Comparison of ENCODE assay signal across 25 cellular contexts in the genomic region with DNA sequence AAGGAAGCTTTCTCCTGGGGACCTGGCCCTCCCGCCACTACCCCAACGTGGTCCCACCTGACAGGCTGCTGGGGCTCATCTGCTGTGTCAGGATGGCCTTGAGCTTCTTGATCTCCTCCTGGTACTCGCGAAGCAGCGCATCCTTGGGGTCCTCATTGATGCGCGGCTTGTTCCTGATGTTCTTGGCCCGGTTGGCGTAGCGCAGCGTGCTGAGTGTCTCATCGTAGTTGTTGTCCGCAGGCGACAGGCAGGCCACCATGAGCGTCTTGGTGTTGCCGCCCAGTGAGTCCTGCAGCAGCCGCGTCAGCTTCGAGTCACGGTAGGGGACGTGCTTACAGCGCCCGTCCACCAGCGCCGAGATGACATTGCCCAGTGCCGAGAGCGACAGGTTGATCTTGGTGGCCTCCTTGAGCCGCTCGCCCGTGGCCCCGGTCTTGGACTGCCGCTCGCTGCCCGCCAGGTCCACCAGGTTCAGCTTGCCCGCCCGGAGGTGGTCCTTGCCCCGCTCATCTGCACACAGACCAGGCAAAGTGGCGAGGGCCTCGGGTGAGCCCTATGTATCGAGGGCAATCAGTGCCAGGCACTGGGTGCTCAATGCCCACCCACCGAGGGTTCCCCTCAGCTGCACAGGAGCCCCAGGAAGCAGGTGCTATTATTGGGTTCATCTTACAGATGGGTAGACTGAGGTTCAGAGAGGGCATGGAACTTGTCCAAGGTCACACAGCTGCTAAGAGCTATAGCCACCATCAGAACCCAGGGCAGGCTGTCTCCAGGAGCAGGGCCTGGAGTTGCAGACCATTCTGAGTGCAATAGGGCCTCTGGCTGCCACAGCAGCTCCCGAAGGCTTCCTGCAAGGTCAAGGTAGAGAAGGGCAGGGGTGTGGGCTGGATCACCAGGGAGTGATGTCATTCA. TPM values are rescaled to one million over a fixed set of nuclear protein-coding genes. Genes with fewer than 3 reads are reported as not detected.
A peak's percentile ranks its signal among the peaks of the same experiment; 100 is the strongest.
DNase-seq lines count a peak whose midpoint lies in the region; ATAC-seq, FAIRE-seq and TF ChIP-seq lines count a peak whose summit lies in the region.
"Had no signal": no experiment of that assay in that cellular context is flagged by ENCODE, and none has a peak within 500 bp of the region (broad histone marks: within the 10 kb centered on the region; RNA-seq: fewer than 3 reads in every experiment).

No MANE protein-coding gene starts in this region.

- DNase-seq in IMR-90, result no peak
- DNase-seq in astrocyte (ENCODE audit: low read depth), result no peak
- peak; percentile 74 for DNase-seq in kidney
- no peak for DNase-seq in neuronal stem cell (ENCODE audit: low spot score)
- no peak for DNase-seq in dermis blood vessel endothelial cell
- DNase-seq in dorsolateral prefrontal cortex, result no peak
- DNase-seq in stimulated activated naive CD8-positive, alpha-beta T cell treated with anti-CD3 and anti-CD28 coated beads, Interleukin-15, amount 100 ng/mL, for 72 hours, result no peak
- DNase-seq: CD4-positive, alpha-beta T cell; DMS53; H9; HFFc6; Kasumi-1; NCI-H1092 treated with DMSO at 0.1 percent for 48 hours; NCI-H1436; NCI-H187; NCI-H2081 treated with DMSO at 0.1 percent for 48 hours; NCI-H2171; NCI-H226; NCI-H510A; RPMI8226; SHP77 had no signal

- peak overlapping the region; percentile 66 for H3K27ac Mint-ChIP-seq in astrocyte (ENCODE audit: unreplicated experiment)
- H3K27ac Mint-ChIP-seq in stimulated activated naive CD8-positive, alpha-beta T cell treated with anti-CD3 and anti-CD28 coated beads, Interleukin-15, amount 100 ng/mL, for 72 hours, result no peak overlapping the region
- H3K27ac Mint-ChIP-seq: CD4-positive, alpha-beta T cell; GM23338; H9; HFFc6 had no signal

- H4K8ac ChIP-seq in IMR-90 (ENCODE audit: low read depth in 2 of 2, low read length in 2 of 2) (no peak overlapping the region), neuronal stem cell (ENCODE audit: low read depth, low read length) (no peak overlapping the region)

- no peak overlapping the region for H2BK20ac ChIP-seq in IMR-90 (ENCODE audit: low read depth, low read length)

- H2BK120ac ChIP-seq in IMR-90 (ENCODE audit: low read depth, low read length) (no peak overlapping the region), neuronal stem cell (ENCODE audit: low read depth, low read length) (no peak overlapping the region)

- POLR2A ChIA-PET in IMR-90 (lab: Charles Lee; ENCODE audit: unreplicated experiment), result no interaction called here

- H3K79me1 ChIP-seq in IMR-90 (ENCODE audit: low read depth in 1 of 2, low read length in 2 of 2) (peaks cover 0 to 7% of the 10 kb centered on the region in 2 experiments; a peak in 1 of 4 replicates), neuronal stem cell (ENCODE audit: low read depth, low read length) (no peaks in the 10 kb centered on the region)

- H3K4me3 ChIP-seq in IMR-90 (ENCODE audit: insufficient read depth, low read depth, low read length) (no peak overlapping the region), astrocyte (ENCODE audit: insufficient read depth, low read depth, low read length) (no peak overlapping the region), kidney (ENCODE audit: low read length in 2 of 2) (no peak overlapping the region), neuronal stem cell (ENCODE audit: low read length in 2 of 2) (peak overlapping the region in 1 of 2 donors; percentile 45), dorsolateral prefrontal cortex (no peak overlapping the region)
- H3K4me3 ChIP-seq: BLaER1, GM23338 had no signal

- H3K9me3 ChIP-seq in IMR-90 (ENCODE audit: control insufficient read depth, insufficient read depth, low read length) (no peaks in the 10 kb centered on the region), astrocyte (ENCODE audit: insufficient read depth, low read depth, low read length) (peaks cover 4% of the 10 kb centered on the region), kidney (ENCODE audit: control insufficient read depth in 1 of 2, low read length in 2 of 2) (no peaks in the 10 kb centered on the region), neuronal stem cell (replicated peaks in 1 of 2; ENCODE audit: control insufficient read depth in 2 of 2, insufficient read depth in 1 of 2, low read depth in 1 of 2, low read length in 2 of 2) (peaks cover 0 to 2% of the 10 kb centered on the region in 2 donors)
- H3K9me3 ChIP-seq: BLaER1 had no signal

- H4K91ac ChIP-seq in IMR-90 (ENCODE audit: insufficient read depth, low read depth, low read length) (no peak overlapping the region; the same call in 1 of the 2 replicates), neuronal stem cell (ENCODE audit: low read depth, low read length, poor library complexity) (peak overlapping the region; percentile 38)

- WGBS in IMR-90 (ENCODE audit: extremely low coverage in 2 of 2, insufficient read length in 1 of 2), 2 experiments, result 98% methylated on average over 27 of the region's 42 CpGs; no CpG with 5 or more reads in 1 of the 2 experiments
- WGBS in neuronal stem cell (ENCODE audit: extremely low coverage in 2 of 2, insufficient read length in 2 of 2, insufficient replicate concordance in 1 of 2), 2 donors, result no CpG with 5 or more reads among the region's 42 CpGs

- H3K4me3 Mint-ChIP-seq in astrocyte (ENCODE audit: unreplicated experiment), result no peak overlapping the region
- H3K4me3 Mint-ChIP-seq in stimulated activated naive CD8-positive, alpha-beta T cell treated with anti-CD3 and anti-CD28 coated beads, Interleukin-15, amount 100 ng/mL, for 72 hours, result no peak overlapping the region
- H3K4me3 Mint-ChIP-seq: CD4-positive, alpha-beta T cell; GM23338; H9; HFFc6 had no signal

- dilution Hi-C loops in IMR-90 (cut with HindIII; ENCODE audit: low sequenced_read_pairs, unreplicated experiment), result no loop called here

- H3K23ac ChIP-seq in IMR-90 (ENCODE audit: low read depth, low read length), result no peak overlapping the region
- peak overlapping the region; percentile 44 for H3K23ac ChIP-seq in neuronal stem cell (ENCODE audit: low read depth, low read length, poor library complexity)

- no peak overlapping the region for H3K27ac ChIP-seq in IMR-90 (ENCODE audit: insufficient read depth, low read length)
- H3K27ac ChIP-seq in astrocyte (ENCODE audit: low read depth, low read length), result no peak overlapping the region
- H3K27ac ChIP-seq in kidney (ENCODE audit: low read depth in 2 of 2, low read length in 2 of 2), result no peak overlapping the region
- H3K27ac ChIP-seq in neuronal stem cell (replicated peaks; ENCODE audit: low read length), result no peak overlapping the region
- peak overlapping the region in 28 of 59 donors; percentile 0 to 76 (median 36) for H3K27ac ChIP-seq in dorsolateral prefrontal cortex
- H3K27ac ChIP-seq: BLaER1 had no signal

- H3K27me3 Mint-ChIP-seq in astrocyte (ENCODE audit: low read depth, unreplicated experiment), result peaks cover 2% of the 10 kb centered on the region
- no peaks in the 10 kb centered on the region for H3K27me3 Mint-ChIP-seq in stimulated activated naive CD8-positive, alpha-beta T cell treated with anti-CD3 and anti-CD28 coated beads, Interleukin-15, amount 100 ng/mL, for 72 hours

- H3K9me1 ChIP-seq in IMR-90 (ENCODE audit: insufficient read depth, low read length), result peaks cover 6% of the 10 kb centered on the region; the same call in 1 of the 2 replicates

- H3K9me3 Mint-ChIP-seq in astrocyte (ENCODE audit: unreplicated experiment), result no peaks in the 10 kb centered on the region
- H3K9me3 Mint-ChIP-seq in stimulated activated naive CD8-positive, alpha-beta T cell treated with anti-CD3 and anti-CD28 coated beads, Interleukin-15, amount 100 ng/mL, for 72 hours, result no peaks in the 10 kb centered on the region
- H3K9me3 Mint-ChIP-seq: CD4-positive, alpha-beta T cell; H9; HFFc6 had no signal

- H3K36me3 ChIP-seq in IMR-90 (ENCODE audit: control insufficient read depth, insufficient read depth, low read length), result no peaks in the 10 kb centered on the region
- H3K36me3 ChIP-seq in astrocyte (ENCODE audit: insufficient read depth, low read length), result no peaks in the 10 kb centered on the region
- H3K36me3 ChIP-seq in kidney (ENCODE audit: control insufficient read depth in 1 of 2, insufficient read depth in 2 of 2, low read length in 2 of 2), result no peaks in the 10 kb centered on the region
- H3K36me3 ChIP-seq in neuronal stem cell (replicated peaks in 1 of 2; ENCODE audit: control insufficient read depth in 2 of 2, insufficient read depth in 2 of 2, low read length in 2 of 2), result peaks cover 0 to 4% of the 10 kb centered on the region in 2 donors
- H3K36me3 ChIP-seq: BLaER1 had no signal

- no peak for ATAC-seq in IMR-90 (ENCODE audit: low read depth)
- no peak for ATAC-seq in GM21528 (IDR thresholded peaks at IDR 0.05; ENCODE audit: low FRiP score, unreplicated experiment)
- ATAC-seq in stimulated activated naive CD8-positive, alpha-beta T cell treated with anti-CD3 and anti-CD28 coated beads, Interleukin-15, amount 100 ng/mL, for 72 hours, result no peak
- ATAC-seq: GM23338 had no signal

- H2AFZ ChIP-seq in IMR-90 (replicated peaks; ENCODE audit: low read length, poor library complexity) (peak overlapping the region; percentile 33), astrocyte (ENCODE audit: low read depth, low read length) (no peak overlapping the region), neuronal stem cell (ENCODE audit: low read length) (peak overlapping the region; percentile 64)
- H2AFZ ChIP-seq: GM23338 had no signal

- CTCF ChIA-PET in IMR-90 (lab: Yijun Ruan, JAX), result interaction anchor here (0.7 kb wide), 1 partner anchor 245 kb away, joined by 3 read pairs; no protein-coding TSS in a partner anchor

- in situ Hi-C loops in IMR-90 (cut with MboI; ENCODE audit: low sequenced_read_pairs), result no loop called here

- H2BK15ac ChIP-seq in IMR-90 (ENCODE audit: low read depth, low read length), result no peak overlapping the region; the same call in 2 of the 3 replicates
- no peak overlapping the region for H2BK15ac ChIP-seq in neuronal stem cell (ENCODE audit: low read length)

- no peak overlapping the region for H3K18ac ChIP-seq in IMR-90 (ENCODE audit: low read depth, low read length)
- peak overlapping the region; percentile 15 for H3K18ac ChIP-seq in neuronal stem cell (ENCODE audit: low read length)

- H2BK12ac ChIP-seq in neuronal stem cell (ENCODE audit: low read length), result no peak overlapping the region

- H3K79me2 ChIP-seq in astrocyte (ENCODE audit: insufficient read depth, low read length), result no peaks in the 10 kb centered on the region

- TF ChIP-seq POLR2A in IMR-90 (IDR thresholded peaks at IDR 0.05; ENCODE audit: low read depth, low read length), result no peak

- H2BK5ac ChIP-seq in IMR-90 (ENCODE audit: low read depth, low read length, poor library complexity, severe bottlenecking) (no peak overlapping the region), neuronal stem cell (ENCODE audit: low read length) (no peak overlapping the region)

- H3K4me2 ChIP-seq in IMR-90 (ENCODE audit: low read depth, low read length) (no peak overlapping the region), astrocyte (ENCODE audit: low read length) (peak overlapping the region; percentile 13), neuronal stem cell (ENCODE audit: insufficient read depth, low read length, poor library complexity, severe bottlenecking) (no peak overlapping the region)
- H3K4me2 ChIP-seq: BLaER1, GM23338 had no signal

- H3K14ac ChIP-seq in IMR-90 (replicated peaks; ENCODE audit: low read depth, low read length) (no peak overlapping the region), neuronal stem cell (ENCODE audit: low read length) (no peak overlapping the region)

- FAIRE-seq in astrocyte (lab: Jason Lieb, UNC), result no peak
- FAIRE-seq in kidney (lab: Jason Lieb, UNC), result no peak
- FAIRE-seq: A204.1 had no signal

- peak overlapping the region; percentile 66 for H2AK9ac ChIP-seq in IMR-90 (replicated peaks; ENCODE audit: low read depth, low read length, poor library complexity)

- H3K4me1 Mint-ChIP-seq in astrocyte (ENCODE audit: low read depth, unreplicated experiment), result peaks cover 14% of the 10 kb centered on the region
- H3K4me1 Mint-ChIP-seq in stimulated activated naive CD8-positive, alpha-beta T cell treated with anti-CD3 and anti-CD28 coated beads, Interleukin-15, amount 100 ng/mL, for 72 hours, result no peaks in the 10 kb centered on the region
- H3K4me1 Mint-ChIP-seq: GM23338, H9 had no signal

- H3K56ac ChIP-seq in IMR-90 (ENCODE audit: extremely low read depth, insufficient read depth, low read length), result no peak overlapping the region

- H4K5ac ChIP-seq in IMR-90 (ENCODE audit: low read depth, low read length), result no peak overlapping the region

- H4K20me1 ChIP-seq in IMR-90 (ENCODE audit: insufficient read depth, low read length), result no peaks in the 10 kb centered on the region; the same call in 1 of the 2 replicates
- H4K20me1 ChIP-seq in astrocyte (ENCODE audit: insufficient read depth, low read length), result no peaks in the 10 kb centered on the region
- H4K20me1 ChIP-seq: BLaER1 had no signal

- no peak for TF ChIP-seq CTCF in IMR-90 (conservative IDR thresholded peaks at IDR 0.05; ENCODE audit: low read depth, low read length)
- no peak for TF ChIP-seq CTCF in astrocyte (IDR thresholded peaks at IDR 0.05; ENCODE audit: insufficient read depth, low read depth, low read length)
- TF ChIP-seq CTCF in kidney (IDR thresholded peaks at IDR 0.05; ENCODE audit: borderline replicate concordance, extremely low read depth, insufficient read depth), result no peak
- TF ChIP-seq CTCF in dorsolateral prefrontal cortex (IDR thresholded peaks at IDR 0.05 in 54 of 56, conservative IDR thresholded peaks at IDR 0.05 in 2 of 56; ENCODE audit: low read depth in 1 of 56, partially characterized antibody in 56 of 56), result no peak

- no peak overlapping the region for H2AK5ac ChIP-seq in IMR-90 (ENCODE audit: low read depth, low read length)
- peak overlapping the region; percentile 6 for H2AK5ac ChIP-seq in neuronal stem cell (ENCODE audit: low read depth, low read length)

- H3K9ac ChIP-seq in IMR-90 (ENCODE audit: low read depth, low read length) (no peak overlapping the region), astrocyte (ENCODE audit: low read length) (no peak overlapping the region), kidney (ENCODE audit: low read length in 2 of 2) (no peak overlapping the region), neuronal stem cell (ENCODE audit: low read depth, low read length, poor library complexity) (no peak overlapping the region)
- H3K9ac ChIP-seq: BLaER1 had no signal

- peaks cover 6% of the 10 kb centered on the region for H3K36me3 Mint-ChIP-seq in astrocyte (ENCODE audit: low read depth, unreplicated experiment)

- H3K27me3 ChIP-seq in IMR-90 (ENCODE audit: control insufficient read depth, insufficient read depth, low read length) (no peaks in the 10 kb centered on the region), astrocyte (ENCODE audit: insufficient read depth, low read length) (no peaks in the 10 kb centered on the region), neuronal stem cell (ENCODE audit: control insufficient read depth in 3 of 3, insufficient read depth in 3 of 3, low read depth in 1 of 3, low read length in 3 of 3) (no peaks in the 10 kb centered on the region), dorsolateral prefrontal cortex (no peaks in the 10 kb centered on the region)
- H3K27me3 ChIP-seq: BLaER1 had no signal

- intact Hi-C loops in IMR-90 (cut with micrococcal nuclease) (no loop called here), kidney (cut with DNase I) (no loop called here), dorsolateral prefrontal cortex (cut with DNase I) (loop anchor here in 1 of 2 donors (10.0 kb wide), 1 partner anchor 670 kb away; no protein-coding TSS in a partner anchor)

- no peak for TF ChIP-seq RAD21 in IMR-90 (IDR thresholded peaks at IDR 0.05; ENCODE audit: low read length)

- H3K4ac ChIP-seq in IMR-90 (ENCODE audit: low read depth, low read length) (no peak overlapping the region), neuronal stem cell (ENCODE audit: low read length) (no peak overlapping the region)

- H3K4me1 ChIP-seq in IMR-90 (ENCODE audit: control insufficient read depth, insufficient read depth, low read length), result no peaks in the 10 kb centered on the region
- H3K4me1 ChIP-seq in astrocyte (ENCODE audit: insufficient read depth, low read length), result no peaks in the 10 kb centered on the region
- no peaks in the 10 kb centered on the region for H3K4me1 ChIP-seq in kidney (ENCODE audit: control insufficient read depth in 1 of 2, insufficient read depth in 1 of 2, low read depth in 1 of 2, low read length in 2 of 2)
- peaks cover 0 to 7% of the 10 kb centered on the region in 2 donors for H3K4me1 ChIP-seq in neuronal stem cell (ENCODE audit: control insufficient read depth in 2 of 2, insufficient read depth in 1 of 2, low read depth in 1 of 2, low read length in 2 of 2)
- H3K4me1 ChIP-seq: BLaER1 had no signal

- BruUV-seq in IMR-90 (replicated peaks; lab: Mats Ljungman, UMichigan), result no TSS peak

RNA-seq across cellular contexts. Expression of a gene that starts 13.2 kb away (rescaled TPM):
- total RNA-seq in IMR-90 (2012; rRNA removed) (4.5 and 4.7 TPM in 2 replicates), astrocyte (2.2 and 2.3 TPM in 2 replicates), kidney (4.9 TPM), dermis blood vessel endothelial cell (32.3 and 39.5 TPM in 2 replicates), dorsolateral prefrontal cortex (10 to 100 TPM in 118 of 120 experiments, 1 to 10 TPM in 2; 7.7 to 49.6 (median 27.0) TPM)
- polyA plus RNA-seq in IMR-90 (2012; rRNA removed) (5.7 and 6.5 TPM in 2 replicates), kidney (ENCODE audit: insufficient read depth, low read depth, low replicate concordance) (3.7 TPM)
- polyA plus RNA-seq in IMR-90 (2012; cell fraction: cytosol; rRNA removed), result 4.6 and 6.0 TPM in 2 replicates
- 8.5 and 11.5 TPM in 2 replicates for polyA plus RNA-seq in IMR-90 (2012; cell fraction: nucleus; rRNA removed; ENCODE audit: low replicate concordance)
- polyA plus RNA-seq in neuronal stem cell (2013, experiment 1 of 2), result 5.8 TPM
- polyA plus RNA-seq in neuronal stem cell (2013, experiment 2 of 2), result 5.8 TPM
- total RNA-seq: CD4-positive, alpha-beta T cell had no signal

RNA-seq across cellular contexts. Expression of a gene that starts 27.9 kb away (rescaled TPM):
- total RNA-seq in IMR-90 (2012; rRNA removed) (6.7 and 7.2 TPM in 2 replicates), astrocyte (4.0 and 5.9 TPM in 2 replicates), kidney (0.57 TPM), dermis blood vessel endothelial cell (under 0.01 and 0.42 TPM in 2 replicates), dorsolateral prefrontal cortex (10 to 100 TPM; 13.1 to 89.0 (median 52.6) TPM)
- polyA plus RNA-seq in IMR-90 (2012; rRNA removed) (13.5 and 14.4 TPM in 2 replicates), kidney (ENCODE audit: insufficient read depth, low read depth, low replicate concordance) (0.19 TPM)
- 7.8 and 10.5 TPM in 2 replicates for polyA plus RNA-seq in IMR-90 (2012; cell fraction: cytosol; rRNA removed)
- polyA plus RNA-seq in IMR-90 (2012; cell fraction: nucleus; rRNA removed; ENCODE audit: low replicate concordance), result 48.2 and 69.5 TPM in 2 replicates
- polyA plus RNA-seq in neuronal stem cell (2013, experiment 1 of 2), result 5.5 TPM
- 5.3 TPM for polyA plus RNA-seq in neuronal stem cell (2013, experiment 2 of 2)

RNA-seq across cellular contexts. Expression of a gene that starts 43.5 kb away (rescaled TPM):
- total RNA-seq in IMR-90 (2012; rRNA removed) (155 and 179 TPM in 2 replicates), astrocyte (327 and 331 TPM in 2 replicates), kidney (206 TPM), dermis blood vessel endothelial cell (314 and 417 TPM in 2 replicates), dorsolateral prefrontal cortex (10 to 100 TPM; 45.1 to 81.9 (median 60.6) TPM)
- polyA plus RNA-seq in IMR-90 (2012; rRNA removed) (414 and 477 TPM in 2 replicates), kidney (ENCODE audit: insufficient read depth, low read depth, low replicate concordance) (146 TPM)
- 234 and 424 TPM in 2 replicates for polyA plus RNA-seq in IMR-90 (2012; cell fraction: cytosol; rRNA removed)
- polyA plus RNA-seq in IMR-90 (2012; cell fraction: nucleus; rRNA removed; ENCODE audit: low replicate concordance), result 92.6 and 119 TPM in 2 replicates
- 115 TPM for polyA plus RNA-seq in neuronal stem cell (2013, experiment 1 of 2)
- 115 TPM for polyA plus RNA-seq in neuronal stem cell (2013, experiment 2 of 2)
